ENCODE assay signal across 16 cellular contexts in genomic region chr7:17040701-17041100, GRCh38.
A peak's percentile ranks its signal among the peaks of the same experiment; 100 is the strongest.
DNase-seq lines count a peak whose midpoint lies in the region; ATAC-seq, FAIRE-seq and TF ChIP-seq lines count a peak whose summit lies in the region.
"Had no signal": no experiment of that assay in that cellular context is flagged by ENCODE, and none has a peak within 500 bp of the region (broad histone marks: within the 10 kb centered on the region; RNA-seq: fewer than 3 reads in every experiment).

No MANE protein-coding gene starts in this region.

- intact Hi-C loops in PC-3 (cut with micrococcal nuclease): loop anchor here (1.0 to 5.0 kb wide), 6 partner anchors 30 to 238 kb away; partner anchors contain the start of gene AGR2
- intact Hi-C loops in endothelial cell of umbilical vein (cut with micrococcal nuclease): loop anchor here (1.0 to 10.0 kb wide), 10 partner anchors 18 to 480 kb away; partner anchors contain the start of genes AHR, ANKMY2 and BZW2

- CTCF ChIA-PET in PC-3 (lab: Charles Lee): interaction anchor here (0.6 kb wide), 1 partner anchor 42 kb away, joined by 3 read pairs; no protein-coding TSS in a partner anchor
- CTCF ChIA-PET in endothelial cell of umbilical vein (lab: Charles Lee): interaction anchor here (0.9 to 1.7 kb wide), 5 partner anchors 22 to 633 kb away, joined by 3 to 9 read pairs (median 4); no protein-coding TSS in a partner anchor

- H3K9me3 ChIP-seq in DND-41 (ENCODE audit: insufficient read depth, low read length, severe bottlenecking) (no peaks in the 10 kb centered on the region), PC-3 (ENCODE audit: low read length) (no peaks in the 10 kb centered on the region), endothelial cell of umbilical vein (replicated peaks; ENCODE audit: control insufficient read depth, insufficient read depth, low read length) (no peaks in the 10 kb centered on the region), smooth muscle cell (replicated peaks; ENCODE audit: low read depth) (no peaks in the 10 kb centered on the region)
- H3K9me3 ChIP-seq: adrenal gland, Caco-2, suprapubic skin had no signal

- H3K27ac ChIP-seq in DND-41 (ENCODE audit: low read length) (peak overlapping the region; percentile 50; the same call in 1 of the 2 replicates), PC-3 (ENCODE audit: low read length) (peak overlapping the region; percentile 80), endothelial cell of umbilical vein (ENCODE audit: insufficient read depth, low read depth, low read length) (peak overlapping the region; percentile 88), smooth muscle cell (ENCODE audit: low read depth) (peak overlapping the region; percentile 69)
- H3K27ac ChIP-seq: cardiac muscle cell, suprapubic skin had no signal

- ATAC-seq in DND-41 (ENCODE audit: insufficient read depth, low read depth) (no peak), PC-3 (no peak), GM19397 (IDR thresholded peaks at IDR 0.05; ENCODE audit: unreplicated experiment) (no peak), HG03095 (IDR thresholded peaks at IDR 0.05; ENCODE audit: unreplicated experiment) (no peak), GM18873 (IDR thresholded peaks at IDR 0.05; ENCODE audit: low FRiP score, unreplicated experiment) (no peak)

- no peaks in the 10 kb centered on the region for H4K20me1 ChIP-seq in DND-41 (ENCODE audit: insufficient read depth, low read length)
- H4K20me1 ChIP-seq in PC-3 (ENCODE audit: low read length): no peaks in the 10 kb centered on the region
- H4K20me1 ChIP-seq in endothelial cell of umbilical vein (replicated peaks; ENCODE audit: control insufficient read depth, extremely low read depth, insufficient read depth, low read length): no peaks in the 10 kb centered on the region
- no peaks in the 10 kb centered on the region for H4K20me1 ChIP-seq in smooth muscle cell (ENCODE audit: low read depth)

- no peaks in the 10 kb centered on the region for H3K27me3 ChIP-seq in DND-41 (ENCODE audit: insufficient read depth, low read length, poor library complexity)
- no peaks in the 10 kb centered on the region for H3K27me3 ChIP-seq in PC-3 (ENCODE audit: low read length)
- no peaks in the 10 kb centered on the region for H3K27me3 ChIP-seq in endothelial cell of umbilical vein (ENCODE audit: control insufficient read depth in 2 of 2, insufficient read depth in 2 of 2, low read length in 2 of 2)
- H3K27me3 ChIP-seq in smooth muscle cell (ENCODE audit: low read depth): no peaks in the 10 kb centered on the region
- H3K27me3 ChIP-seq: adrenal gland, cardiac muscle cell, suprapubic skin had no signal

- H3K79me2 ChIP-seq in DND-41 (ENCODE audit: insufficient read depth, low read length) (no peaks in the 10 kb centered on the region), PC-3 (ENCODE audit: low read length) (no peaks in the 10 kb centered on the region), endothelial cell of umbilical vein (ENCODE audit: control insufficient read depth, insufficient read depth, low read length) (no peaks in the 10 kb centered on the region), smooth muscle cell (ENCODE audit: low read depth) (no peaks in the 10 kb centered on the region)

- dilution Hi-C loops in endothelial cell of umbilical vein (cut with MboI; ENCODE audit: extremely low pct_ligation_motif_present, low sequenced_read_pairs): no loop called here

- BruUV-seq in PC-3 (replicated peaks; lab: Mats Ljungman, UMichigan) (no TSS peak), endothelial cell of umbilical vein (replicated peaks; lab: Mats Ljungman, UMichigan) (no TSS peak)

- H3K4me2 ChIP-seq in DND-41 (ENCODE audit: insufficient read depth, low read length) (no peak overlapping the region; the same call in 1 of the 2 replicates), PC-3 (ENCODE audit: low read length) (peak overlapping the region; percentile 62), endothelial cell of umbilical vein (ENCODE audit: insufficient read depth, low read length) (peak overlapping the region; percentile 80), smooth muscle cell (no peak overlapping the region)

- TF ChIP-seq CTCF in DND-41 (IDR thresholded peaks at IDR 0.05; ENCODE audit: borderline replicate concordance, extremely low read depth, low read length, poor library complexity, severe bottlenecking): no peak
- TF ChIP-seq CTCF in PC-3 (conservative IDR thresholded peaks at IDR 0.05; ENCODE audit: low read depth, low read length): no peak
- no peak for TF ChIP-seq CTCF in endothelial cell of umbilical vein (IDR thresholded peaks at IDR 0.05; ENCODE audit: extremely low read depth in 1 of 2, insufficient read depth in 1 of 2, low read depth in 1 of 2, low read length in 2 of 2)
- no peak for TF ChIP-seq CTCF in smooth muscle cell (IDR thresholded peaks at IDR 0.05; ENCODE audit: borderline replicate concordance, insufficient read depth, poor library complexity, severe bottlenecking)

- POLR2A ChIA-PET in PC-3 (lab: Charles Lee; ENCODE audit: unreplicated experiment): no interaction called here
- POLR2A ChIA-PET in endothelial cell of umbilical vein (lab: Charles Lee): interaction anchor here (0.6 kb wide), 1 partner anchor 168 kb away, joined by 3 read pairs; no protein-coding TSS in a partner anchor

- H3K9ac ChIP-seq in DND-41 (ENCODE audit: low read depth, low read length): no peak overlapping the region
- H3K9ac ChIP-seq in PC-3 (ENCODE audit: low read length): peak overlapping the region; percentile 28
- peak overlapping the region; percentile 75 for H3K9ac ChIP-seq in endothelial cell of umbilical vein (replicated peaks; ENCODE audit: extremely low read depth, insufficient read depth, low read length)
- H3K9ac ChIP-seq in smooth muscle cell (ENCODE audit: low read depth): no peak overlapping the region

- 77% methylated on average over 4 of the region's 4 CpGs for WGBS in smooth muscle cell (ENCODE audit: low lambda C conversion rate)

- H3F3A ChIP-seq in PC-3 (ENCODE audit: low read length, unreplicated experiment): peaks cover 4% of the 10 kb centered on the region
- no peaks in the 10 kb centered on the region for H3F3A ChIP-seq in smooth muscle cell (ENCODE audit: low read depth)

- H3K9me1 ChIP-seq in endothelial cell of umbilical vein (replicated peaks; ENCODE audit: control insufficient read depth, extremely low read depth, insufficient read depth, low read length): no peaks in the 10 kb centered on the region

- no peak for TF ChIP-seq POLR2A in endothelial cell of umbilical vein (IDR thresholded peaks at IDR 0.05; ENCODE audit: low read depth, low read length)

- H3K4me1 ChIP-seq in DND-41 (ENCODE audit: insufficient read depth, low read length) (peaks cover 20% of the 10 kb centered on the region), PC-3 (ENCODE audit: insufficient read depth, low read length) (peaks cover 53% of the 10 kb centered on the region), endothelial cell of umbilical vein (ENCODE audit: control insufficient read depth, extremely low read depth, insufficient read depth, low read length) (peaks cover 52% of the 10 kb centered on the region), smooth muscle cell (ENCODE audit: low read depth) (peaks cover 7% of the 10 kb centered on the region)

- no peaks in the 10 kb centered on the region for H3K9me2 ChIP-seq in PC-3 (replicated peaks; ENCODE audit: low read length)

- H2AFZ ChIP-seq in DND-41 (ENCODE audit: low read depth, low read length) (peak overlapping the region; percentile 57; the same call in 1 of the 2 replicates), PC-3 (ENCODE audit: low read length) (no peak overlapping the region), endothelial cell of umbilical vein (ENCODE audit: low read depth, low read length) (no peak overlapping the region), smooth muscle cell (ENCODE audit: low read depth) (no peak overlapping the region)

- H3K36me3 ChIP-seq in DND-41 (ENCODE audit: insufficient read depth, low read length): no peaks in the 10 kb centered on the region
- H3K36me3 ChIP-seq in PC-3 (ENCODE audit: low read depth, low read length): no peaks in the 10 kb centered on the region
- H3K36me3 ChIP-seq in endothelial cell of umbilical vein (ENCODE audit: control insufficient read depth in 2 of 2, extremely low read depth in 1 of 2, insufficient read depth in 2 of 2, low read length in 2 of 2): no peaks in the 10 kb centered on the region
- H3K36me3 ChIP-seq in smooth muscle cell (ENCODE audit: low read depth): no peaks in the 10 kb centered on the region
- H3K36me3 ChIP-seq: adrenal gland, cardiac muscle cell, suprapubic skin had no signal

- FAIRE-seq in endothelial cell of umbilical vein (lab: Jason Lieb, UNC): no peak

- DNase-seq in DND-41: no peak
- no peak for DNase-seq in PC-3
- DNase-seq in endothelial cell of umbilical vein (ENCODE audit: low read depth, low spot score): peak; percentile 53
- no peak for DNase-seq in smooth muscle cell (lab: John Stamatoyannopoulos, UW; ENCODE audit: unreplicated experiment)
- DNase-seq: adrenal gland; Caco-2; left colon; NCI-H2107; NCI-H69; stimulated activated CD4-positive, alpha-beta T cell treated with anti-CD3 and anti-CD28 coated beads, Interleukin-15, amount 100 ng/mL, for 24 hours; T-helper 9 cell had no signal

- no peak overlapping the region for H3K4me3 ChIP-seq in DND-41 (ENCODE audit: low read depth in 1 of 2, low read length in 2 of 2)
- H3K4me3 ChIP-seq in PC-3 (ENCODE audit: low read length): no peak overlapping the region
- H3K4me3 ChIP-seq in endothelial cell of umbilical vein (replicated peaks in 1 of 3; ENCODE audit: insufficient read depth in 1 of 3, low read depth in 1 of 3, low read length in 3 of 3): peak overlapping the region in 1 of 3 experiments; percentile 30
- no peak overlapping the region for H3K4me3 ChIP-seq in smooth muscle cell
- H3K4me3 ChIP-seq: adrenal gland, cardiac muscle cell, suprapubic skin had no signal

TF ChIP-seq in endothelial cell of umbilical vein, 7 proteins besides CTCF, POLR2A, EP300 and RAD21:
- TF ChIP-seq MYC (IDR thresholded peaks at IDR 0.05; ENCODE audit: low read depth, low read length) (no peak), JUN (IDR thresholded peaks at IDR 0.05; ENCODE audit: borderline replicate concordance, insufficient read depth, insufficient read length, low read depth) (no peak), GATA2 (IDR thresholded peaks at IDR 0.05; ENCODE audit: insufficient read depth, insufficient read length, low read depth, low read length) (no peak), FOS (IDR thresholded peaks at IDR 0.05; ENCODE audit: borderline replicate concordance, insufficient read depth, low read length) (no peak), EZH2 (IDR thresholded peaks at IDR 0.05; ENCODE audit: borderline replicate concordance, low read depth, low read length, severe bottlenecking) (no peak), MAX (IDR thresholded peaks at IDR 0.05; ENCODE audit: insufficient read depth, insufficient read length) (no peak), POLR2AphosphoS5 (IDR thresholded peaks at IDR 0.05; ENCODE audit: insufficient read depth, low read depth, low read length) (no peak)
TF ChIP-seq in endothelial cell of umbilical vein: peak in this region for 0.

Comparison
In these comparisons a context has a peak if more than half of its experiments do, and no peak if none do; other contexts are left out.
1. H3K4me2 ChIP-seq: peak in PC-3 (single experiment) and endothelial cell of umbilical vein (single experiment); none in DND-41 (single experiment) and smooth muscle cell (single experiment).
2. H3K9ac ChIP-seq: peak in PC-3 (single experiment) and endothelial cell of umbilical vein (single experiment); none in DND-41 (single experiment) and smooth muscle cell (single experiment).
3. Peak in every context shown above with its lines, with median percentiles within 50 percentile points of each other: H3K27ac ChIP-seq.